In genomic region chr4:1548812-1549637, GRCh38 we compare ENCODE assay signal across 8 cellular contexts.
DNase-seq lines count a peak whose midpoint lies in the region; ATAC-seq and TF ChIP-seq lines count a peak whose summit lies in the region.
"Not testable (repeated sequence)": the region's sequence is repeated elsewhere in the genome, so short reads cannot be mapped to it uniquely, and the experiment has no call there.

No MANE protein-coding gene starts in this region.

- H3K23ac ChIP-seq in neuronal stem cell (ENCODE audit: low read depth, low read length, poor library complexity): peak overlapping the region; percentile 43

- not testable (repeated sequence) for DNase-seq in BJ (ENCODE audit: low read depth); neuronal stem cell (ENCODE audit: low spot score)
- DNase-seq in GM23248: peak; percentile 43
- DNase-seq in NCI-H69 (lab: John Stamatoyannopoulos, UW): peak; percentile 14
- peak; percentile 56 for DNase-seq in activated CD4-positive, alpha-beta T cell treated with anti-CD3 and anti-CD28 coated beads, Interleukin-2, amount 50 U/mL, for 1 hour
- peak; percentile 58 for DNase-seq in astrocyte of the hippocampus (ENCODE audit: low read depth, low spot score)
- DNase-seq in heart left ventricle: peak in 3 of 5 donors; percentile 37 to 80 (median 48)
- DNase-seq in stimulated activated CD8-positive, alpha-beta memory T cell treated with anti-CD3 and anti-CD28 coated beads, Interleukin-4, amount 100 ng/mL, for 1 hour (ENCODE audit: low read depth in 2 of 2, low spot score in 1 of 2): peak; percentile 24 to 42

- H2AFZ ChIP-seq in GM23248; neuronal stem cell (ENCODE audit: low read length): not testable (repeated sequence)

- CTCF ChIA-PET in BJ (lab: Yijun Ruan, JAX): interaction anchor here (0.7 to 3.7 kb wide), 23 partner anchors 8 to 201 kb away, joined by 3 to 19 read pairs (median 6); no protein-coding TSS in a partner anchor

- 5 to 9% methylated on average over 30 to 35 of the region's 35 CpGs for WGBS in GM23248 (ENCODE audit: low coverage in 1 of 2, low lambda C conversion rate in 2 of 2, missing lambda C conversion rate in 2 of 2), 2 experiments
- WGBS in heart left ventricle, 4 donors: 8 to 21% (median 21%) methylated on average over 26 to 35 of the region's 35 CpGs
- WGBS in neuronal stem cell (ENCODE audit: extremely low coverage in 2 of 2, insufficient read length in 2 of 2, insufficient replicate concordance in 1 of 2), 2 donors: no CpG with 5 or more reads among the region's 35 CpGs

- not testable (repeated sequence) for H4K91ac ChIP-seq in neuronal stem cell (ENCODE audit: low read depth, low read length, poor library complexity)

- POLR2A ChIA-PET in BJ (lab: Charles Lee): not testable (repeated sequence)

- H3K9ac ChIP-seq in GM23248; neuronal stem cell (ENCODE audit: low read depth, low read length, poor library complexity): not testable (repeated sequence)

- H4K20me1 ChIP-seq in GM23248 (ENCODE audit: insufficient read depth): not testable (repeated sequence)

- H3K9me2 ChIP-seq in GM23248 (ENCODE audit: insufficient read depth): not testable (repeated sequence)

- not testable (repeated sequence) for H3K27ac ChIP-seq in GM23248; neuronal stem cell (replicated peaks; ENCODE audit: low read length)
- peak overlapping the region in 11 of 12 donors; percentile 41 to 79 (median 61) for H3K27ac ChIP-seq in heart left ventricle

- peak overlapping the region; percentile 70 for H3K18ac ChIP-seq in neuronal stem cell (ENCODE audit: low read length)

- H3K36me3 ChIP-seq in BJ (ENCODE audit: control insufficient read depth, insufficient read depth, low read length); GM23248 (ENCODE audit: low read depth); heart left ventricle; neuronal stem cell (replicated peaks in 1 of 2; ENCODE audit: control insufficient read depth in 2 of 2, insufficient read depth in 2 of 2, low read length in 2 of 2): not testable (repeated sequence)

- not testable (repeated sequence) for H3K4me3 ChIP-seq in BJ (ENCODE audit: low read depth, low read length); GM23248; neuronal stem cell (ENCODE audit: low read length in 2 of 2)
- H3K4me3 ChIP-seq in heart left ventricle: peak overlapping the region; percentile 4 to 47 (median 36)

- H3K4me2 ChIP-seq in GM23248 (ENCODE audit: unreplicated experiment): peak overlapping the region; percentile 59
- peak overlapping the region; percentile 25 for H3K4me2 ChIP-seq in neuronal stem cell (ENCODE audit: insufficient read depth, low read length, poor library complexity, severe bottlenecking)

- H3K4ac ChIP-seq in neuronal stem cell (ENCODE audit: low read length): not testable (repeated sequence)

- ATAC-seq in heart left ventricle: peak; percentile 33 to 86 (median 61)

- H2BK120ac ChIP-seq in neuronal stem cell (ENCODE audit: low read depth, low read length): not testable (repeated sequence)

- not testable (repeated sequence) for H2BK5ac ChIP-seq in neuronal stem cell (ENCODE audit: low read length)

- H4K8ac ChIP-seq in neuronal stem cell (ENCODE audit: low read depth, low read length): not testable (repeated sequence)

- H3K27me3 ChIP-seq in BJ (ENCODE audit: control insufficient read depth, insufficient read depth, low read length); GM23248 (replicated peaks; ENCODE audit: insufficient read depth): not testable (repeated sequence)
- H3K27me3 ChIP-seq in heart left ventricle: peaks cover 0 to 26% (median 0%) of the 10 kb centered on the region in 9 donors
- H3K27me3 ChIP-seq in neuronal stem cell (ENCODE audit: control insufficient read depth in 3 of 3, insufficient read depth in 3 of 3, low read depth in 1 of 3, low read length in 3 of 3): peaks cover 0 to 23% (median 3%) of the 10 kb centered on the region in 3 experiments

- peak overlapping the region; percentile 75 for H2BK15ac ChIP-seq in neuronal stem cell (ENCODE audit: low read length)

- H3K9me3 ChIP-seq in GM23248 (ENCODE audit: low read depth); heart left ventricle; neuronal stem cell (replicated peaks in 1 of 2; ENCODE audit: control insufficient read depth in 2 of 2, insufficient read depth in 1 of 2, low read depth in 1 of 2, low read length in 2 of 2): not testable (repeated sequence)

- not testable (repeated sequence) for H2BK12ac ChIP-seq in neuronal stem cell (ENCODE audit: low read length)

- TF ChIP-seq POLR2A in heart left ventricle (IDR thresholded peaks at IDR 0.05): not testable (repeated sequence)

- intact Hi-C loops in heart left ventricle (cut with DNase I): loop anchor here in 1 of 10 donors (10.0 kb wide), 1 partner anchor 76 kb away; no protein-coding TSS in a partner anchor

- not testable (repeated sequence) for H3K14ac ChIP-seq in neuronal stem cell (ENCODE audit: low read length)

- not testable (repeated sequence) for H3K4me1 ChIP-seq in GM23248 (ENCODE audit: insufficient read depth); neuronal stem cell (ENCODE audit: control insufficient read depth in 2 of 2, insufficient read depth in 1 of 2, low read depth in 1 of 2, low read length in 2 of 2)
- H3K4me1 ChIP-seq in heart left ventricle: peaks cover 0 to 25% (median 9%) of the 10 kb centered on the region in 12 donors

- H3K79me1 ChIP-seq in neuronal stem cell (ENCODE audit: low read depth, low read length): not testable (repeated sequence)

- TF ChIP-seq CTCF in BJ (IDR thresholded peaks at IDR 0.05; ENCODE audit: insufficient read depth, low read depth, low read length) (peak; percentile 91), heart left ventricle (IDR thresholded peaks at IDR 0.05) (peak; percentile 89 to 97 (median 94))

- in situ Hi-C loops in GM23248 (cut with MboI): not testable (repeated sequence)

- not testable (repeated sequence) for H3F3A ChIP-seq in GM23248 (ENCODE audit: insufficient read depth)

- H2AK5ac ChIP-seq in neuronal stem cell (ENCODE audit: low read depth, low read length): peak overlapping the region; percentile 81

- H3K79me2 ChIP-seq in GM23248 (ENCODE audit: insufficient read depth): not testable (repeated sequence)
